17 cellular contexts compared by ENCODE assay signal in genomic region chr4:158133551-158133950, GRCh38. TPM values are rescaled to one million over a fixed set of nuclear protein-coding genes. Genes with fewer than 3 reads are reported as not detected.
DNase-seq lines count a peak whose midpoint lies in the region; FAIRE-seq and TF ChIP-seq lines count a peak whose summit lies in the region.
"Had no signal": no experiment of that assay in that cellular context is flagged by ENCODE, and none has a peak within 500 bp of the region (broad histone marks: within the 10 kb centered on the region; RNA-seq: fewer than 3 reads in every experiment).

No MANE protein-coding gene starts in this region.

- no peak overlapping the region for H3K27ac Mint-ChIP-seq in T-helper 2 cell treated with Interferon-gamma antibody and Interleukin-4, amounts not matched to agents 5 μg/mL and 100 μg/mL, for 36 hours
- H3K27ac Mint-ChIP-seq: CD8-positive, alpha-beta memory T cell had no signal

- no peak for TF ChIP-seq POLR2A in adrenal gland (IDR thresholded peaks at IDR 0.05)

- peak overlapping the region; percentile 66 for H3K27ac ChIP-seq in DOHH2 (ENCODE audit: low read depth, low read length)
- no peak overlapping the region for H3K27ac ChIP-seq in adrenal gland
- H3K27ac ChIP-seq: BLaER1, GM23248 had no signal

- 55 to 61% (median 58%) methylated on average over 4 of the region's 4 CpGs for WGBS in adrenal gland, 4 donors

- H3K4me1 ChIP-seq in DOHH2 (ENCODE audit: control insufficient read depth, low read length) (peaks cover 20% of the 10 kb centered on the region), adrenal gland (replicated peaks in 1 of 2) (peaks cover 0 to 50% of the 10 kb centered on the region in 2 donors)
- H3K4me1 ChIP-seq: BLaER1, Caco-2 had no signal

- H3K36me3 ChIP-seq in DOHH2 (ENCODE audit: control insufficient read depth, low read length) (no peaks in the 10 kb centered on the region), adrenal gland (replicated peaks in 1 of 2) (peaks cover 0 to 23% of the 10 kb centered on the region in 2 donors)
- H3K36me3 ChIP-seq: BLaER1 had no signal

- H3K9me3 ChIP-seq in DOHH2 (ENCODE audit: control insufficient read depth, insufficient read depth, low read length) (no peaks in the 10 kb centered on the region), adrenal gland (replicated peaks in 1 of 3) (no peaks in the 10 kb centered on the region)
- H3K9me3 ChIP-seq: BLaER1, Caco-2 had no signal

- H3K4me3 Mint-ChIP-seq in T-helper 2 cell treated with Interferon-gamma antibody and Interleukin-4, amounts not matched to agents 5 μg/mL and 100 μg/mL, for 36 hours = no peak overlapping the region
- H3K4me3 Mint-ChIP-seq: CD8-positive, alpha-beta memory T cell had no signal

- DNase-seq in NCI-H748 (lab: John Stamatoyannopoulos, UW; ENCODE audit: unreplicated experiment) (peak; percentile 23), NCI-H748 treated with DMSO at 0.1 percent for 48 hours (lab: John Stamatoyannopoulos, UW) (no peak), RCC 7860 (ENCODE audit: low spot score) (no peak), fibroblast of mammary gland (ENCODE audit: low read depth) (peak; percentile 18), adrenal gland (no peak)
- no peak for DNase-seq in activated T-cell treated with anti-CD3 and anti-CD28 coated beads, Interleukin-2, amount 50 U/mL, for 48 hours
- DNase-seq in T-helper 2 cell treated with Interferon-gamma antibody and Interleukin-4, amounts not matched to agents 5 μg/mL and 100 μg/mL, for 36 hours (ENCODE audit: low spot score) = no peak
- DNase-seq: 8988T; AML-193; Caco-2; CD8-positive, alpha-beta memory T cell; DND-41; GF-D8; GM23248 had no signal

- peak overlapping the region; percentile 7; the same call in 1 of the 2 replicates for H3K4me2 ChIP-seq in DOHH2 (ENCODE audit: low read length)
- H3K4me2 ChIP-seq: BLaER1 had no signal

- H3K4me1 Mint-ChIP-seq in T-helper 2 cell treated with Interferon-gamma antibody and Interleukin-4, amounts not matched to agents 5 μg/mL and 100 μg/mL, for 36 hours (ENCODE audit: low read depth) = no peaks in the 10 kb centered on the region
- H3K4me1 Mint-ChIP-seq: CD8-positive, alpha-beta memory T cell had no signal

- no peaks in the 10 kb centered on the region for H3K27me3 ChIP-seq in DOHH2 (ENCODE audit: control insufficient read depth, low read length)
- H3K27me3 ChIP-seq in adrenal gland = no peaks in the 10 kb centered on the region
- H3K27me3 ChIP-seq: BLaER1 had no signal

- FAIRE-seq in RCC 7860 (lab: Jason Lieb, UNC) = peak; percentile 26
- FAIRE-seq: H54 had no signal

- no peaks in the 10 kb centered on the region for H3K9me2 ChIP-seq in DOHH2 (replicated peaks; ENCODE audit: control insufficient read depth, low read length)

- H3K27me3 Mint-ChIP-seq in T-helper 2 cell treated with Interferon-gamma antibody and Interleukin-4, amounts not matched to agents 5 μg/mL and 100 μg/mL, for 36 hours (ENCODE audit: low read depth) = no peaks in the 10 kb centered on the region

- no peaks in the 10 kb centered on the region for H4K20me1 ChIP-seq in DOHH2 (ENCODE audit: control insufficient read depth, insufficient read depth, low read depth, low read length)
- H4K20me1 ChIP-seq: BLaER1 had no signal

- H3K9me3 Mint-ChIP-seq in T-helper 2 cell treated with Interferon-gamma antibody and Interleukin-4, amounts not matched to agents 5 μg/mL and 100 μg/mL, for 36 hours = no peaks in the 10 kb centered on the region

- intact Hi-C loops in adrenal gland (cut with DNase I) = no loop called here

- no peak overlapping the region for H3K4me3 ChIP-seq in DOHH2 (ENCODE audit: low read length)
- H3K4me3 ChIP-seq in fibroblast of mammary gland (ENCODE audit: control insufficient read depth, low read depth, low read length) = no peak overlapping the region
- H3K4me3 ChIP-seq in adrenal gland = no peak overlapping the region
- H3K4me3 ChIP-seq: BLaER1, GM23248 had no signal

- no peaks in the 10 kb centered on the region for H3K36me3 Mint-ChIP-seq in T-helper 2 cell treated with Interferon-gamma antibody and Interleukin-4, amounts not matched to agents 5 μg/mL and 100 μg/mL, for 36 hours (ENCODE audit: low read depth)
- H3K36me3 Mint-ChIP-seq: CD8-positive, alpha-beta memory T cell had no signal

- no peak for TF ChIP-seq CTCF in DOHH2 (IDR thresholded peaks at IDR 0.05; ENCODE audit: low read depth, low read length, poor library complexity, severe bottlenecking)
- no peak for TF ChIP-seq CTCF in fibroblast of mammary gland (conservative IDR thresholded peaks at IDR 0.05; ENCODE audit: control insufficient read depth, insufficient read depth, low read depth, low read length)
- no peak for TF ChIP-seq CTCF in adrenal gland (IDR thresholded peaks at IDR 0.05)

- H3F3A ChIP-seq in DOHH2 (ENCODE audit: control insufficient read depth, insufficient read depth) = no peaks in the 10 kb centered on the region

- no peaks in the 10 kb centered on the region for H3K79me2 ChIP-seq in DOHH2 (ENCODE audit: control insufficient read depth, low read length)

RNA-seq across cellular contexts. Expression of gene GASK1B, which starts 39.3 kb away (rescaled TPM):
- 100 to 1,000 TPM; 120 to 556 (median 434) TPM for total RNA-seq in adrenal gland
- polyA plus RNA-seq in adrenal gland = 100 to 1,000 TPM in 1 of 3 donors, 10 to 100 TPM in 2; 35.4 to 165 (median 38.1) TPM
- polyA plus RNA-seq: CD8-positive, alpha-beta memory T cell had no signal

Comparison
In these comparisons a context has a peak if more than half of its experiments do, and no peak if none do; other contexts are left out.
1. DNase-seq: peak in NCI-H748 (single experiment) and fibroblast of mammary gland (single experiment); none in NCI-H748 treated with DMSO at 0.1 percent for 48 hours (single experiment), RCC 7860 (single experiment), adrenal gland (0 of 7), activated T-cell treated with anti-CD3 and anti-CD28 coated beads, Interleukin-2, amount 50 U/mL, for 48 hours (0 of 2) and T-helper 2 cell treated with Interferon-gamma antibody and Interleukin-4, amounts not matched to agents 5 μg/mL and 100 μg/mL, for 36 hours (single experiment).